ENCODE assay signal across 2 cellular contexts in genomic region chr18:36183987-36184386, GRCh38.
A peak's percentile ranks its signal among the peaks of the same experiment; 100 is the strongest.
TF ChIP-seq lines count a peak whose summit lies in the region.

No MANE protein-coding gene starts in this region.

TF ChIP-seq in HEK293, 187 proteins besides CTCF, POLR2A, EP300 and RAD21:
- TF ChIP-seq ZNF239 (tag by site-specific recombination; IDR thresholded peaks at IDR 0.05) = no peak
- TF ChIP-seq ZNF23 (tag by site-specific recombination; IDR thresholded peaks at IDR 0.05; ENCODE audit: borderline replicate concordance) = no peak
- no peak for TF ChIP-seq HOXD13 (CRISPR knock-in tag; IDR thresholded peaks at IDR 0.05; ENCODE audit: borderline replicate concordance)
- no peak for TF ChIP-seq ZNF473 (tag by site-specific recombination; IDR thresholded peaks at IDR 0.05)
- no peak for TF ChIP-seq ZNF398 (tag by site-specific recombination; IDR thresholded peaks at IDR 0.05)
- TF ChIP-seq AEBP2 (tag by site-specific recombination; IDR thresholded peaks at IDR 0.05; ENCODE audit: borderline replicate concordance) = no peak
- TF ChIP-seq ZNF24 (tag by site-specific recombination; IDR thresholded peaks at IDR 0.05) = 0 out of 2 replicates have a peak, but pooled peaks have one; percentile 45

TF ChIP-seq in K562, 482 proteins besides CTCF, POLR2A, EP300 and RAD21:
- no peak for TF ChIP-seq ZKSCAN3 (CRISPR knock-in tag; IDR thresholded peaks at IDR 0.05)
- TF ChIP-seq ZNF24 (IDR thresholded peaks at IDR 0.05) = peak; percentile 93
